8 cellular contexts compared by ENCODE assay signal in genomic region chr5:73447234-73448071, GRCh38. TPM values are rescaled to one million over a fixed set of nuclear protein-coding genes. Genes with fewer than 3 reads are reported as not detected.
DNase-seq lines count a peak whose midpoint lies in the region; TF ChIP-seq lines count a peak whose summit lies in the region.

No MANE protein-coding gene starts in this region.

- CTCF ChIA-PET in activated CD4-positive, alpha-beta T cell treated with anti-CD3 and anti-CD28 coated beads, Interleukin-2, amount 10 ng/mL, durations not matched to agents 7 days and 5 days (lab: Charles Lee) = interaction anchor here (0.8 kb wide), 1 partner anchor 30 kb away, joined by 4 read pairs; no protein-coding TSS in a partner anchor

- DNase-seq in activated CD4-positive, alpha-beta T cell treated with anti-CD3 and anti-CD28 coated beads for 4 hours = peak; percentile 40
- DNase-seq in activated CD4-positive, alpha-beta T cell treated with anti-CD3 and anti-CD28 coated beads for 1 hour = no peak
- DNase-seq in LNCaP clone FGC (ENCODE audit: low read depth) (no peak), erythroblast (lab: John Stamatoyannopoulos, UW) (peak; percentile 62 to 76), neural crest cell (ENCODE audit: low read depth, low spot score) (peak; percentile 38), epidermal melanocyte (ENCODE audit: insufficient read length, low spot score) (no peak), AG08395 (ENCODE audit: low spot score) (no peak)
- peak; percentile 44 for DNase-seq in activated CD4-positive, alpha-beta T cell treated with anti-CD3 and anti-CD28 coated beads, Interleukin-2, amount 10 ng/mL, durations not matched to agents 7 days and 5 days

- peak overlapping the region; percentile 45 for H3K4me3 ChIP-seq in LNCaP clone FGC (ENCODE audit: low read depth, low read length)

- H3K4me3 Mint-ChIP-seq in activated CD4-positive, alpha-beta T cell treated with anti-CD3 and anti-CD28 coated beads, Interleukin-2, amount 10 ng/mL, durations not matched to agents 7 days and 5 days = peak overlapping the region; percentile 69
- peak overlapping the region; percentile 91 for H3K4me3 Mint-ChIP-seq in neural crest cell

- H3K27ac Mint-ChIP-seq in activated CD4-positive, alpha-beta T cell treated with anti-CD3 and anti-CD28 coated beads, Interleukin-2, amount 10 ng/mL, durations not matched to agents 7 days and 5 days = peak overlapping the region; percentile 75
- H3K27ac Mint-ChIP-seq in neural crest cell (ENCODE audit: unreplicated experiment) = no peak overlapping the region

- H3K27me3 Mint-ChIP-seq in activated CD4-positive, alpha-beta T cell treated with anti-CD3 and anti-CD28 coated beads, Interleukin-2, amount 10 ng/mL, durations not matched to agents 7 days and 5 days = peaks cover 76% of the 10 kb centered on the region
- peaks cover 91% of the 10 kb centered on the region for H3K27me3 Mint-ChIP-seq in neural crest cell (ENCODE audit: low read depth)

- TF ChIP-seq POLR2A in erythroblast (IDR thresholded peaks at IDR 0.05; ENCODE audit: low read length) = no peak

- H3K9me3 Mint-ChIP-seq in activated CD4-positive, alpha-beta T cell treated with anti-CD3 and anti-CD28 coated beads, Interleukin-2, amount 10 ng/mL, durations not matched to agents 7 days and 5 days = no peaks in the 10 kb centered on the region
- no peaks in the 10 kb centered on the region for H3K9me3 Mint-ChIP-seq in neural crest cell

- no peaks in the 10 kb centered on the region for H3K36me3 Mint-ChIP-seq in activated CD4-positive, alpha-beta T cell treated with anti-CD3 and anti-CD28 coated beads, Interleukin-2, amount 10 ng/mL, durations not matched to agents 7 days and 5 days (ENCODE audit: low read depth)
- H3K36me3 Mint-ChIP-seq in neural crest cell (ENCODE audit: low read depth) = peaks cover 3% of the 10 kb centered on the region

- TF ChIP-seq CTCF in LNCaP clone FGC (IDR thresholded peaks at IDR 0.05; ENCODE audit: control insufficient read depth, extremely low read depth, insufficient read depth) = 0 out of 2 replicates have a peak, but pooled peaks have one; percentile 10
- no peak for TF ChIP-seq CTCF in neural crest cell (conservative IDR thresholded peaks at IDR 0.05)

- POLR2A ChIA-PET in activated CD4-positive, alpha-beta T cell treated with anti-CD3 and anti-CD28 coated beads, Interleukin-2, amount 10 ng/mL, durations not matched to agents 7 days and 5 days (lab: Charles Lee) = no interaction called here

- peaks cover 21% of the 10 kb centered on the region for H3K4me1 Mint-ChIP-seq in activated CD4-positive, alpha-beta T cell treated with anti-CD3 and anti-CD28 coated beads, Interleukin-2, amount 10 ng/mL, durations not matched to agents 7 days and 5 days
- peaks cover 21% of the 10 kb centered on the region for H3K4me1 Mint-ChIP-seq in neural crest cell

RNA-seq across cellular contexts. Expression of gene FOXD1, which starts 1.1 kb away (rescaled TPM):
- total RNA-seq in activated CD4-positive, alpha-beta T cell treated with anti-CD3 and anti-CD28 coated beads, Interleukin-2, amount 10 ng/mL, durations not matched to agents 7 days and 5 days = not detected
- 0.28 and 0.39 TPM in 2 replicates for total RNA-seq in neural crest cell

RNA-seq across cellular contexts. Expression of gene BTF3, which starts 50.8 kb away (rescaled TPM):
- 100 to 1,000 TPM; 693 to 807 TPM for total RNA-seq in activated CD4-positive, alpha-beta T cell treated with anti-CD3 and anti-CD28 coated beads, Interleukin-2, amount 10 ng/mL, durations not matched to agents 7 days and 5 days
- 589 and 641 TPM in 2 replicates for total RNA-seq in neural crest cell

Comparison
In these comparisons a context has a peak if more than half of its experiments do, and no peak if none do; other contexts are left out.
1. DNase-seq: peak in activated CD4-positive, alpha-beta T cell treated with anti-CD3 and anti-CD28 coated beads for 4 hours (2 of 2), activated CD4-positive, alpha-beta T cell treated with anti-CD3 and anti-CD28 coated beads, Interleukin-2, amount 10 ng/mL, durations not matched to agents 7 days and 5 days (single experiment), erythroblast (2 of 2) and neural crest cell (single experiment); none in activated CD4-positive, alpha-beta T cell treated with anti-CD3 and anti-CD28 coated beads for 1 hour (single experiment), LNCaP clone FGC (single experiment), epidermal melanocyte (single experiment) and AG08395 (single experiment).